In the genomic region with DNA sequence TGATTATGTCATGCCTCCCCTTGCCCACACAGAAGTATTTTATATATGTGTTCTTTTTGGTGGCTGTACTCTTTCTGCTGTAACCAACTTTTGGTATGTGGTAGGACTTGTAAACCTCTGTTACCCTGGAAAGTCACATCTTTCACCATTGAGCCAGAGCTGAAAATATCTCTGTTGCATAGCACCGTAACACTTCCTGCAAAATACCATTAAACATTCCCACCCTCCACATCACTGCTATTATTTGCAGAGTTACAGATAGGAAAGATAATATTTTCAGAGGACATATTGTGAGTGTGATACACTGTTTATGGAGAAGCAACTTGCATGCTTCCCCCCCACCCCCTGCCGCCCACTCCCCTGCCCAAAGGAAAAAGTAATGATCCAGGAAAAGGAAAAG, we compare ENCODE assay signal across 10 cellular contexts. TPM values are rescaled to one million over a fixed set of nuclear protein-coding genes. Genes with fewer than 3 reads are reported as not detected.
DNase-seq lines count a peak whose midpoint lies in the region; ATAC-seq, FAIRE-seq and TF ChIP-seq lines count a peak whose summit lies in the region.
"Had no signal": no experiment of that assay in that cellular context is flagged by ENCODE, and none has a peak within 500 bp of the region (broad histone marks: within the 10 kb centered on the region; RNA-seq: fewer than 3 reads in every experiment).

No MANE protein-coding gene starts in this region.

- CTCF ChIA-PET in CD4-positive, alpha-beta memory T cell (lab: Charles Lee; ENCODE audit: partially characterized antibody), result interaction anchor here (1.3 to 1.8 kb wide), 2 partner anchors 41 to 43 kb away, joined by 3 to 6 read pairs; no protein-coding TSS in a partner anchor
- CTCF ChIA-PET in Caco-2 (lab: Charles Lee), result no interaction called here

- peak overlapping the region in 2 of 8 donors; percentile 43 to 55 for H3K4me3 Mint-ChIP-seq in CD4-positive, alpha-beta memory T cell
- no peak overlapping the region for H3K4me3 Mint-ChIP-seq in Caco-2 (ENCODE audit: unreplicated experiment)

- no peaks in the 10 kb centered on the region for H3K9me3 ChIP-seq in CD4-positive, alpha-beta memory T cell (ENCODE audit: control insufficient read depth in 1 of 2, low read length in 2 of 2)
- H3K9me3 ChIP-seq in psoas muscle, result no peaks in the 10 kb centered on the region
- H3K9me3 ChIP-seq in Caco-2, result no peaks in the 10 kb centered on the region
- H3K9me3 ChIP-seq: adrenal gland had no signal

- H3K27ac Mint-ChIP-seq in CD4-positive, alpha-beta memory T cell, result peak overlapping the region in 6 of 7 donors; percentile 17 to 70 (median 57)
- no peak overlapping the region for H3K27ac Mint-ChIP-seq in Caco-2 (ENCODE audit: unreplicated experiment)

- no peak overlapping the region for H3K4me3 ChIP-seq in CD4-positive, alpha-beta memory T cell (ENCODE audit: low read length in 2 of 2)
- H3K4me3 ChIP-seq in fibroblast of villous mesenchyme (ENCODE audit: low read depth, low read length) (no peak overlapping the region), psoas muscle (no peak overlapping the region), Caco-2 (ENCODE audit: low read depth, low read length) (no peak overlapping the region)
- H3K4me3 ChIP-seq: adrenal gland had no signal

- no peak for FAIRE-seq in RCC 7860 (lab: Jason Lieb, UNC)

- peaks cover 54% of the 10 kb centered on the region for H3K4me1 ChIP-seq in CD4-positive, alpha-beta memory T cell (ENCODE audit: insufficient read depth, low read length)
- H3K4me1 ChIP-seq in psoas muscle (peaks cover 43% of the 10 kb centered on the region), Caco-2 (peaks cover 20% of the 10 kb centered on the region)

- intact Hi-C loops in CD4-positive, alpha-beta memory T cell (cut with micrococcal nuclease), result no loop called here
- intact Hi-C loops in psoas muscle (cut with DNase I), result loop anchor here in 1 of 2 donors (5.0 kb wide), 1 partner anchor 35 kb away; no protein-coding TSS in a partner anchor
- intact Hi-C loops in Caco-2 (cut with micrococcal nuclease; ENCODE audit: unreplicated experiment), result no loop called here

- H3K4me1 Mint-ChIP-seq in CD4-positive, alpha-beta memory T cell, result peaks cover 63 to 79% (median 70%) of the 10 kb centered on the region in 4 donors
- H3K4me1 Mint-ChIP-seq in Caco-2 (ENCODE audit: low read depth, unreplicated experiment), result peaks cover 9% of the 10 kb centered on the region

- no peak overlapping the region for H3K27ac ChIP-seq in CD4-positive, alpha-beta memory T cell (ENCODE audit: low read depth, low read length)
- H3K27ac ChIP-seq in psoas muscle, result peak overlapping the region; percentile 64
- H3K27ac ChIP-seq: adrenal gland had no signal

- TF ChIP-seq CTCF in fibroblast of villous mesenchyme (IDR thresholded peaks at IDR 0.05; ENCODE audit: insufficient read depth, low read depth, low read length) (no peak), psoas muscle (IDR thresholded peaks at IDR 0.05) (no peak), Caco-2 (IDR thresholded peaks at IDR 0.05; ENCODE audit: insufficient read depth in 1 of 2, low read depth in 1 of 2, low read length in 1 of 2, severe bottlenecking in 1 of 2, unreplicated experiment in 1 of 2) (no peak)

- ATAC-seq in psoas muscle (peak; percentile 81 to 83 (median 81)), GM19455 (IDR thresholded peaks at IDR 0.05; ENCODE audit: unreplicated experiment) (no peak), GM18861 (IDR thresholded peaks at IDR 0.05; ENCODE audit: unreplicated experiment) (no peak)

- POLR2A ChIA-PET in CD4-positive, alpha-beta memory T cell (lab: Charles Lee; ENCODE audit: partially characterized antibody), result interaction anchor here (0.9 to 1.2 kb wide), 2 partner anchors 24 to 43 kb away, joined by 3 to 6 read pairs; no protein-coding TSS in a partner anchor
- POLR2A ChIA-PET in Caco-2 (lab: Charles Lee), result no interaction called here

- H3K36me3 Mint-ChIP-seq in CD4-positive, alpha-beta memory T cell, result peaks cover 30 to 39% of the 10 kb centered on the region in 2 donors
- H3K36me3 Mint-ChIP-seq in Caco-2 (ENCODE audit: insufficient read depth, unreplicated experiment), result peaks cover 8% of the 10 kb centered on the region

- peaks cover 13% of the 10 kb centered on the region for H3K36me3 ChIP-seq in CD4-positive, alpha-beta memory T cell (ENCODE audit: insufficient read depth, low read length)
- H3K36me3 ChIP-seq in psoas muscle (ENCODE audit: insufficient read depth in 1 of 2, low read depth in 1 of 2), result peaks cover 2 to 24% of the 10 kb centered on the region in 2 donors
- H3K36me3 ChIP-seq in Caco-2 (ENCODE audit: control insufficient read depth, insufficient read depth, low read length), result no peaks in the 10 kb centered on the region

- H3K9me3 Mint-ChIP-seq in CD4-positive, alpha-beta memory T cell, result no peaks in the 10 kb centered on the region
- no peaks in the 10 kb centered on the region for H3K9me3 Mint-ChIP-seq in Caco-2 (ENCODE audit: unreplicated experiment)

- H3K27me3 ChIP-seq in CD4-positive, alpha-beta memory T cell (ENCODE audit: insufficient read depth, low read length), result no peaks in the 10 kb centered on the region
- H3K27me3 ChIP-seq in psoas muscle (ENCODE audit: insufficient read depth in 3 of 3, low read length in 2 of 3) (no peaks in the 10 kb centered on the region), Caco-2 (replicated peaks; ENCODE audit: control insufficient read depth, insufficient read depth, low read length) (no peaks in the 10 kb centered on the region)
- H3K27me3 ChIP-seq: adrenal gland had no signal

- no peak for DNase-seq in CD4-positive, alpha-beta memory T cell
- DNase-seq in RCC 7860 (ENCODE audit: low spot score) (peak; percentile 40), fibroblast of villous mesenchyme (ENCODE audit: low read depth) (peak; percentile 74), psoas muscle (no peak), Caco-2 (no peak)
- no peak for DNase-seq in stimulated activated naive CD4-positive, alpha-beta T cell (lab: John Stamatoyannopoulos, UW)
- DNase-seq: adrenal gland, NCI-H1436 treated with DMSO at 0.1 percent for 48 hours had no signal

- 46 to 56% (median 51%) methylated on average over 2 of the region's 2 CpGs for WGBS in psoas muscle, 3 donors

- no peaks in the 10 kb centered on the region for H3K27me3 Mint-ChIP-seq in CD4-positive, alpha-beta memory T cell
- H3K27me3 Mint-ChIP-seq in Caco-2 (ENCODE audit: insufficient read depth, unreplicated experiment), result no peaks in the 10 kb centered on the region

- BruUV-seq in Caco-2 (replicated peaks; lab: Mats Ljungman, UMichigan), result no TSS peak

RNA-seq across cellular contexts. Expression of gene CAB39, which starts 44.8 kb away (rescaled TPM):
- total RNA-seq in CD4-positive, alpha-beta memory T cell, result 100 to 1,000 TPM; 112 to 115 TPM
- polyA plus RNA-seq in CD4-positive, alpha-beta memory T cell, result 10 to 100 TPM; 80.8 to 88.5 TPM
- total RNA-seq in fibroblast of villous mesenchyme, result 51.2 and 86.4 TPM in 2 replicates
- 100 to 1,000 TPM; 107 to 139 (median 128) TPM for total RNA-seq in psoas muscle
- 100 to 1,000 TPM in 1 of 3 donors, 10 to 100 TPM in 2; 36.0 to 166 (median 55.3) TPM for polyA plus RNA-seq in psoas muscle
- 33.2 and 40.4 TPM in 2 replicates for total RNA-seq in Caco-2 (2022)

Comparison
In these comparisons a context has a peak if more than half of its experiments do, and no peak if none do; other contexts are left out.
1. DNase-seq: peak in RCC 7860 (single experiment) and fibroblast of villous mesenchyme (single experiment); none in CD4-positive, alpha-beta memory T cell (0 of 5), psoas muscle (0 of 2), Caco-2 (0 of 2) and stimulated activated naive CD4-positive, alpha-beta T cell (0 of 6).
2. ATAC-seq: peak in psoas muscle (4 of 4); none in GM19455 (single experiment) and GM18861 (single experiment).